ENCODE assay signal across 1 cellular context in the genomic region with DNA sequence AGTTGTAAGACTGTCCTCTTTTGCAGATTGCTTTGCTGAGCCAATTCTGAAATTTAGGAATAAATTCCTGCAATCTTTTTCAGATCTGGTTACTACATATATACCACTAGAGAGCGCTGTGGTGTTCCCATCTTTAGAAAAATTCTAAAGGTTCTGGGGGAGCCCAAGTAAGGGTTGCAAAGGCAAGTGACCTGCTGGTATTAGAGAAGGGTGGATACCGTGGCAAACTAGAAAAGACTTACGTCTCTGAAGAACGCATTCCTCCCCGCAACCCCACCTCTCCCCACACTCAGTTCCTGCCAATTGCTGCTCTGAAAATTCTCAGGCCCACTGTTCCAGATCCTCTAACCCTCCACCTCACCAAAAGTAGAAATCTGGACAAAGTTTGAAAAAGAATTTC.
A peak's percentile ranks its signal among the peaks of the same experiment; 100 is the strongest.
TF ChIP-seq lines count a peak whose summit lies in the region.

No MANE protein-coding gene starts in this region.

TF ChIP-seq in K562, 482 proteins besides CTCF, POLR2A, EP300 and RAD21 (continued from another document):
- TF ChIP-seq VEZF1 (CRISPR knock-in tag; IDR thresholded peaks at IDR 0.05) (0 out of 2 replicates have a peak, but pooled peaks have one; percentile 36), HLTF (IDR thresholded peaks at IDR 0.05) (no peak), MTA3 (IDR thresholded peaks at IDR 0.05; ENCODE audit: borderline replicate concordance) (no peak), RAD51 (IDR thresholded peaks at IDR 0.05; ENCODE audit: borderline replicate concordance, low read depth) (no peak), ZNF121 (CRISPR knock-in tag; conservative IDR thresholded peaks at IDR 0.05) (peak; percentile 78; the same call in 1 of the 2 replicates)
